ENCODE assay signal across 16 cellular contexts in the genomic region with DNA sequence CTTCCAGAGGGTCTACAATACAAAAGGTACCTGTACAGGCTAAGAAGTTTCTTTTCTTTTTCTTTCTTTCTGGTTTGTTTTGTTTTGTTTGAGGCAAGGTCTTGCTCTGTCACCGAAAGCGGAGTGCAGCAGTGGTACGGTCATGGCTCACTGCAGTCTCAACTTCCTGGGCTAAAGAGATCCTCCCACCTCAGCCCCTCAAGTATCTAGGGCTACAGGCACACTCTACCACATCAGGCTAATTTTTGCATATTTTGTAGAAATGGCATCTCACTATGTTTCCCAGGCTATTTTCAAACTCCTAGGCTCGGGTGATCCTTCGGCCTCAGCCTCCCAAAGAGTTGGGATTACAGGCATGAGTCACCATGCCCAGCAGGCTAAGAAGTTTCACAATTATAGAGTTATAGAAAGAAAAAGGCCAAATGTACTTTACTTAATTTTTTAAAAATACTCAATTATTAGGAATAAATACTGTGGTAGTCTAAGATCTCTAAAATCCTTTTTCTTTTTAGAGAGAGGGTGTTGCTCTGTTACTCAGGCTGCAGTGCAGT. TPM values are rescaled to one million over a fixed set of nuclear protein-coding genes. Genes with fewer than 3 reads are reported as not detected.
DNase-seq lines count a peak whose midpoint lies in the region; ATAC-seq and TF ChIP-seq lines count a peak whose summit lies in the region.
"Had no signal": no experiment of that assay in that cellular context is flagged by ENCODE, and none has a peak within 500 bp of the region (broad histone marks: within the 10 kb centered on the region; RNA-seq: fewer than 3 reads in every experiment).

No MANE protein-coding gene starts in this region.

- intact Hi-C loops in mucosa of descending colon (cut with DNase I, micrococcal nuclease), result no loop called here

- H3K4me3 ChIP-seq in epithelial cell of esophagus (ENCODE audit: low read length) (no peak overlapping the region), mucosa of descending colon (no peak overlapping the region)
- H3K4me3 ChIP-seq: GM23338 had no signal

- H3K36me3 ChIP-seq in mucosa of descending colon (ENCODE audit: low read depth), result no peaks in the 10 kb centered on the region

- no peaks in the 10 kb centered on the region for H3K9me3 ChIP-seq in mucosa of descending colon

- H3K4me1 ChIP-seq in mucosa of descending colon (ENCODE audit: low read depth), result peaks cover 7% of the 10 kb centered on the region

- TF ChIP-seq CTCF in epithelial cell of esophagus (IDR thresholded peaks at IDR 0.05; ENCODE audit: insufficient read depth, low read depth, low read length, missing control alignments) (no peak), mucosa of descending colon (IDR thresholded peaks at IDR 0.05) (no peak)

- ATAC-seq in GM18511 (IDR thresholded peaks at IDR 0.05; ENCODE audit: unreplicated experiment) (peak; percentile 69), GM21576 (IDR thresholded peaks at IDR 0.05; ENCODE audit: unreplicated experiment) (peak; percentile 66), HG03354 (IDR thresholded peaks at IDR 0.05; ENCODE audit: poor library complexity, severe bottlenecking, unreplicated experiment) (peak; percentile 80), mucosa of descending colon (no peak)
- ATAC-seq: GM23338, left ventricle myocardium superior had no signal

- peak; percentile 57 for DNase-seq in epithelial cell of esophagus (ENCODE audit: low read depth)
- no peak for DNase-seq in glomerular visceral epithelial cell (ENCODE audit: extremely low spot score)
- DNase-seq in T-helper 1 cell, result no peak
- no peak for DNase-seq in mesenteric fat pad (ENCODE audit: low spot score)
- no peak for DNase-seq in mucosa of descending colon
- DNase-seq: activated CD4-positive, alpha-beta T cell treated with anti-CD3 and anti-CD28 coated beads for 1 hour; activated naive CD8-positive, alpha-beta T cell treated with anti-CD3 and anti-CD28 coated beads for 36 hours; Calu3; left ventricle myocardium superior; MV-4-11; OCI-M1; stimulated activated naive CD4-positive, alpha-beta T cell had no signal

RNA-seq across cellular contexts. Expression of a gene that starts 3.0 kb away (rescaled TPM):
- total RNA-seq in mesenteric fat pad (16.9 TPM), mucosa of descending colon (10 to 100 TPM; 16.6 to 20.0 (median 16.7) TPM)

RNA-seq across cellular contexts. Expression of a gene that starts 16.6 kb away (rescaled TPM):
- total RNA-seq in mesenteric fat pad (6.6 TPM), mucosa of descending colon (1 to 10 TPM in 2 of 3 donors, under 1 TPM in 1; 0.84 to 5.0 (median 4.4) TPM)
